Comparison of ENCODE assay signal across 8 cellular contexts in genomic region chr17:67441052-67441738, GRCh38.
A peak's percentile ranks its signal among the peaks of the same experiment; 100 is the strongest.
DNase-seq lines count a peak whose midpoint lies in the region; ATAC-seq and FAIRE-seq lines count a peak whose summit lies in the region.

No MANE protein-coding gene starts in this region.

- H3K27me3 ChIP-seq in small intestine (ENCODE audit: control insufficient read depth in 2 of 2, insufficient read depth in 2 of 2, low read length in 2 of 2), result no peaks in the 10 kb centered on the region

- H3K36me3 ChIP-seq in small intestine (ENCODE audit: control insufficient read depth in 2 of 2, insufficient read depth in 2 of 2, low read length in 2 of 2), result no peaks in the 10 kb centered on the region

- H3K9me3 ChIP-seq in small intestine (ENCODE audit: control insufficient read depth, low read depth), result no peaks in the 10 kb centered on the region

- DNase-seq in Daoy (ENCODE audit: low read depth) (peak; percentile 73), NOMO-1 treated with DMSO at 0.1 percent for 48 hours (lab: John Stamatoyannopoulos, UW; ENCODE audit: unreplicated experiment) (peak; percentile 78), Right ventricle myocardium superior (no peak), small intestine (peak; percentile 61), NCI-H2171 treated with DMSO at 0.1 percent for 48 hours (lab: John Stamatoyannopoulos, UW) (no peak), ureter (ENCODE audit: low spot score) (no peak)
- peak; percentile 71 for DNase-seq in activated T-cell treated with anti-CD3 and anti-CD28 coated beads, Interleukin-2, amount 50 U/mL, for 1 hour

- no peak for FAIRE-seq in small intestine (lab: Jason Lieb, UNC)

- peak overlapping the region; percentile 59 to 72 for H3K27ac ChIP-seq in small intestine (ENCODE audit: low read depth in 1 of 2, low read length in 1 of 2)

- H3K4me3 ChIP-seq in small intestine (ENCODE audit: low read depth in 1 of 2, low read length in 2 of 2), result no peak overlapping the region

- H3K4me1 ChIP-seq in small intestine (ENCODE audit: control insufficient read depth in 2 of 2, insufficient read depth in 1 of 2, low read depth in 1 of 2, low read length in 1 of 2), result peaks cover 0 to 15% of the 10 kb centered on the region in 2 donors

- intact Hi-C loops in Right ventricle myocardium superior (cut with DNase I), result no loop called here

- 41 to 58% (median 53%) methylated on average over 15 of the region's 15 CpGs for WGBS in small intestine, 3 donors

- ATAC-seq in Right ventricle myocardium superior (ENCODE audit: poor library complexity) (peak; percentile 35), HG02884 (IDR thresholded peaks at IDR 0.05; ENCODE audit: unreplicated experiment) (no peak)

Comparison
In these comparisons a context has a peak if more than half of its experiments do, and no peak if none do; other contexts are left out.
1. DNase-seq: peak in Daoy (single experiment), NOMO-1 treated with DMSO at 0.1 percent for 48 hours (single experiment), activated T-cell treated with anti-CD3 and anti-CD28 coated beads, Interleukin-2, amount 50 U/mL, for 1 hour (single experiment) and small intestine (single experiment); none in Right ventricle myocardium superior (single experiment), NCI-H2171 treated with DMSO at 0.1 percent for 48 hours (single experiment) and ureter (single experiment).